Comparison of ENCODE assay signal across 23 cellular contexts in genomic region chr6:45447005-45447404, GRCh38.
A peak's percentile ranks its signal among the peaks of the same experiment; 100 is the strongest.
DNase-seq lines count a peak whose midpoint lies in the region; ATAC-seq, FAIRE-seq and TF ChIP-seq lines count a peak whose summit lies in the region.
"Had no signal": no experiment of that assay in that cellular context is flagged by ENCODE, and none has a peak within 500 bp of the region (broad histone marks: within the 10 kb centered on the region; RNA-seq: fewer than 3 reads in every experiment).

No MANE protein-coding gene starts in this region.

- peaks cover 88% of the 10 kb centered on the region for H3K4me1 Mint-ChIP-seq in HFFc6 (ENCODE audit: low read depth)
- peaks cover 75% of the 10 kb centered on the region for H3K4me1 Mint-ChIP-seq in activated naive CD8-positive, alpha-beta T cell treated with anti-CD3 and anti-CD28 coated beads, Interleukin-2, amount 50 U/mL, for 24 hours
- H3K4me1 Mint-ChIP-seq: memory B cell had no signal

- no peak for ATAC-seq in A549
- ATAC-seq in activated CD4-positive, CD25-positive, alpha-beta regulatory T cell treated with anti-CD3 and anti-CD28 coated beads, Interleukin-2, amount 50 U/mL, for 24 hours, result no peak
- no peak for ATAC-seq in activated naive CD8-positive, alpha-beta T cell treated with anti-CD3 and anti-CD28 coated beads, Interleukin-2, amount 50 U/mL, for 24 hours

- no peaks in the 10 kb centered on the region for H3K36me3 ChIP-seq in SK-N-MC (ENCODE audit: insufficient read depth, low read length)
- H3K36me3 ChIP-seq in keratinocyte (ENCODE audit: control insufficient read depth in 2 of 2, extremely low read depth in 1 of 2, insufficient read depth in 2 of 2, low read length in 2 of 2), result no peaks in the 10 kb centered on the region
- H3K36me3 ChIP-seq: WERI-Rb-1 had no signal

- peak overlapping the region; percentile 82 to 90; a peak in 5 of 6 replicates for H3K27ac ChIP-seq in A549
- peak overlapping the region; percentile 97 for H3K27ac ChIP-seq in SK-N-MC
- H3K27ac ChIP-seq in keratinocyte (ENCODE audit: control insufficient read depth, insufficient read depth, low read length), result peak overlapping the region; percentile 81
- H3K27ac ChIP-seq: WERI-Rb-1 had no signal

- POLR2A ChIA-PET in A549 (lab: Yijun Ruan, JAX), result no interaction called here

- no peak overlapping the region for H2AFZ ChIP-seq in keratinocyte (ENCODE audit: control insufficient read depth, low read length)

- H3K4me2 ChIP-seq in A549 (peak overlapping the region; percentile 98), keratinocyte (ENCODE audit: control insufficient read depth, extremely low read depth, insufficient read depth, low read depth, low read length) (no peak overlapping the region)

- H3K9me3 Mint-ChIP-seq in HFFc6, result no peaks in the 10 kb centered on the region
- H3K9me3 Mint-ChIP-seq in activated naive CD8-positive, alpha-beta T cell treated with anti-CD3 and anti-CD28 coated beads, Interleukin-2, amount 50 U/mL, for 24 hours, result no peaks in the 10 kb centered on the region
- H3K9me3 Mint-ChIP-seq: activated CD4-positive, alpha-beta memory T cell treated with anti-CD3 and anti-CD28 coated beads, Interleukin-2, amount 10 ng/mL, durations not matched to agents 7 days and 5 days; activated naive CD4-positive, alpha-beta T cell treated with anti-CD3 and anti-CD28 coated beads, Interleukin-2, amount 50 U/mL, for 72 hours; brain; memory B cell had no signal

- TF ChIP-seq CTCF in A549 (IDR thresholded peaks at IDR 0.05), result no peak
- no peak for TF ChIP-seq CTCF in HFFc6 (IDR thresholded peaks at IDR 0.05)
- TF ChIP-seq CTCF in keratinocyte (optimal IDR thresholded peaks at IDR 0.05 in 1 of 3, IDR thresholded peaks at IDR 0.05 in 1 of 3, conservative IDR thresholded peaks at IDR 0.05 in 1 of 3; ENCODE audit: extremely low read depth in 1 of 3, insufficient read depth in 2 of 3, low read length in 3 of 3), result peak in 1 of 3 experiments; percentile 14

- DNase-seq in A549 (ENCODE audit: low read depth in 1 of 2, low spot score in 1 of 2) (no peak), HFFc6 (no peak), SK-N-MC (ENCODE audit: low read depth, low spot score) (no peak), keratinocyte (ENCODE audit: low read depth, low spot score) (no peak), NCI-H187 (lab: John Stamatoyannopoulos, UW) (no peak), NCI-H524 treated with DMSO at 0.1 percent for 48 hours (lab: John Stamatoyannopoulos, UW) (no peak)
- DNase-seq in activated naive CD8-positive, alpha-beta T cell treated with anti-CD3 and anti-CD28 coated beads, Interleukin-2, amount 50 U/mL, for 24 hours, result no peak
- DNase-seq: activated CD4-positive, alpha-beta memory T cell treated with anti-CD3 and anti-CD28 coated beads, Interleukin-2, amount 10 ng/mL, durations not matched to agents 7 days and 5 days; activated T-cell treated with anti-CD3 and anti-CD28 coated beads, Interleukin-2, amount 50 U/mL, for 1 hour; cortex of kidney; DMS79 treated with DMSO at 0.1 percent for 48 hours; foreskin fibroblast; hippocampal formation; KBM-7; kidney; NCI-H1105 treated with DMSO at 0.1 percent for 48 hours; NCI-H774; stimulated activated naive CD4-positive, alpha-beta T cell treated with Interleukin-2 at 50 U/mL for 16 hours; WERI-Rb-1 had no signal

- dilution Hi-C loops in keratinocyte (cut with MboI; ENCODE audit: extremely low pct_ligation_motif_present, low sequenced_read_pairs), result no loop called here

- H3K27me3 ChIP-seq in keratinocyte (ENCODE audit: control insufficient read depth, extremely low read depth, insufficient read depth, low read length), result no peaks in the 10 kb centered on the region

- no peak for TF ChIP-seq POLR2A in A549 (IDR thresholded peaks at IDR 0.05; ENCODE audit: low read length)

- H3K27me3 Mint-ChIP-seq in HFFc6 (ENCODE audit: insufficient read depth), result no peaks in the 10 kb centered on the region
- no peaks in the 10 kb centered on the region for H3K27me3 Mint-ChIP-seq in activated naive CD8-positive, alpha-beta T cell treated with anti-CD3 and anti-CD28 coated beads, Interleukin-2, amount 50 U/mL, for 24 hours
- H3K27me3 Mint-ChIP-seq: activated CD4-positive, alpha-beta memory T cell treated with anti-CD3 and anti-CD28 coated beads, Interleukin-2, amount 10 ng/mL, durations not matched to agents 7 days and 5 days had no signal

- WGBS in A549 (ENCODE audit: missing lambda C conversion rate), result 67% methylated on average over 1 of the region's 1 CpG

- H4K20me1 ChIP-seq in keratinocyte (ENCODE audit: control insufficient read depth, extremely low read depth, insufficient read depth, low read length), result no peaks in the 10 kb centered on the region

- H3K9ac ChIP-seq in SK-N-MC (ENCODE audit: insufficient read length) (no peak overlapping the region), keratinocyte (ENCODE audit: control insufficient read depth, extremely low read depth, insufficient read depth, low read length) (no peak overlapping the region)

- H3K79me2 ChIP-seq in keratinocyte (ENCODE audit: control insufficient read depth, insufficient read depth, low read length), result no peaks in the 10 kb centered on the region

- TF ChIP-seq EP300 in A549 (IDR thresholded peaks at IDR 0.05), result no peak

- H3K9me3 ChIP-seq in A549, result no peaks in the 10 kb centered on the region
- H3K9me3 ChIP-seq in SK-N-MC (ENCODE audit: low read depth, low read length), result no peaks in the 10 kb centered on the region
- H3K9me3 ChIP-seq in keratinocyte (ENCODE audit: control insufficient read depth, low read depth, low read length), result no peaks in the 10 kb centered on the region

- FAIRE-seq in A549 (lab: Jason Lieb, UNC) (no peak), keratinocyte (lab: Jason Lieb, UNC) (no peak)
- FAIRE-seq: kidney had no signal

- no peak for TF ChIP-seq RAD21 in A549 (conservative IDR thresholded peaks at IDR 0.05 in 1 of 2, IDR thresholded peaks at IDR 0.05 in 1 of 2)

- H3K36me3 Mint-ChIP-seq in HFFc6 (ENCODE audit: low read depth), result peaks cover 55% of the 10 kb centered on the region
- peaks cover 61% of the 10 kb centered on the region for H3K36me3 Mint-ChIP-seq in activated naive CD8-positive, alpha-beta T cell treated with anti-CD3 and anti-CD28 coated beads, Interleukin-2, amount 50 U/mL, for 24 hours (ENCODE audit: low read depth)
- H3K36me3 Mint-ChIP-seq: brain, memory B cell had no signal

- H3K27ac Mint-ChIP-seq in HFFc6, result peak overlapping the region; percentile 82
- no peak overlapping the region for H3K27ac Mint-ChIP-seq in activated naive CD8-positive, alpha-beta T cell treated with anti-CD3 and anti-CD28 coated beads, Interleukin-2, amount 50 U/mL, for 24 hours
- H3K27ac Mint-ChIP-seq: activated naive CD4-positive, alpha-beta T cell treated with anti-CD3 and anti-CD28 coated beads, Interleukin-2, amount 50 U/mL, for 72 hours; memory B cell had no signal

- H3K9me1 ChIP-seq in keratinocyte (ENCODE audit: control insufficient read depth, extremely low read depth, insufficient read depth, low read length), result no peaks in the 10 kb centered on the region

- H3K4me1 ChIP-seq in A549 (peaks cover 35% of the 10 kb centered on the region), keratinocyte (ENCODE audit: control insufficient read depth, extremely low read depth, insufficient read depth, low read length) (peaks cover 26% of the 10 kb centered on the region)

- peak overlapping the region; percentile 72; the same call in 1 of the 2 replicates for H3K4me3 Mint-ChIP-seq in HFFc6
- H3K4me3 Mint-ChIP-seq in activated naive CD8-positive, alpha-beta T cell treated with anti-CD3 and anti-CD28 coated beads, Interleukin-2, amount 50 U/mL, for 24 hours, result no peak overlapping the region
- H3K4me3 Mint-ChIP-seq: activated CD4-positive, alpha-beta memory T cell treated with anti-CD3 and anti-CD28 coated beads, Interleukin-2, amount 10 ng/mL, durations not matched to agents 7 days and 5 days; brain; memory B cell had no signal

- no peak overlapping the region for H3K4me3 ChIP-seq in A549
- H3K4me3 ChIP-seq in SK-N-MC, result no peak overlapping the region
- no peak overlapping the region for H3K4me3 ChIP-seq in keratinocyte (ENCODE audit: control insufficient read depth in 2 of 3, extremely low read depth in 1 of 3, insufficient read depth in 2 of 3, low read depth in 1 of 3, low read length in 3 of 3)

- CTCF ChIA-PET in A549 (lab: Yijun Ruan, JAX), result no interaction called here

TF ChIP-seq in A549, 52 proteins besides CTCF, POLR2A, EP300 and RAD21:
- TF ChIP-seq RFX5 (IDR thresholded peaks at IDR 0.05) (no peak), ESRRA (IDR thresholded peaks at IDR 0.05; ENCODE audit: borderline replicate concordance, low read length) (no peak), SREBF2 (IDR thresholded peaks at IDR 0.05) (no peak), MYC (IDR thresholded peaks at IDR 0.05; ENCODE audit: borderline replicate concordance, low read length) (no peak), ZFP36 (IDR thresholded peaks at IDR 0.05; ENCODE audit: borderline replicate concordance, partially characterized antibody) (no peak), HES2 (IDR thresholded peaks at IDR 0.05) (no peak), BHLHE40 (IDR thresholded peaks at IDR 0.05; ENCODE audit: low read depth, low read length) (no peak), RCOR1 (IDR thresholded peaks at IDR 0.05; ENCODE audit: low read depth, low read length) (no peak), RNF2 (IDR thresholded peaks at IDR 0.05; ENCODE audit: borderline replicate concordance, low read depth) (no peak), JUN (IDR thresholded peaks at IDR 0.05) (no peak), SMC3 (IDR thresholded peaks at IDR 0.05) (no peak), CHD2 (IDR thresholded peaks at IDR 0.05; ENCODE audit: low read length, partially characterized antibody) (no peak), HEYL (CRISPR knock-in tag; IDR thresholded peaks at IDR 0.05) (no peak)
